Comparison of ENCODE assay signal across 14 cellular contexts in the genomic region with DNA sequence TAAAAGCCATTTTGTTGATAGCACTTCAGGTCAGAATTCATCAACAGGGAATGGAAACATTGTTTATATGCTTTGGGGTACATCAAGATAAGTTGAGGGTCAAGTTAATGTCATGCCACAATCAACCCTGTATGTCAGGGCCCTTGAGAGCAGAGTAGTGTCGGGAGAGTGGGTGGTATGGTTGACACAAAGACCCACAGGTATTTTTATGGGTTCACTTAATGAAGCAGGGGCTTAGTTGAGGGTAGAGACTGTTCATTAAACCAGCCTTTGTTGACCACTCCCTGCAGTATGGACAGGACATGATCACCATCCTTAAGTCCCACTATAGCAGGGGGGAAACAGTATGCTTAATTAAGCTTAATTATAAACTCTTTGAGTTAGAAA. TPM values are rescaled to one million over a fixed set of nuclear protein-coding genes. Genes with fewer than 3 reads are reported as not detected.
DNase-seq lines count a peak whose midpoint lies in the region; ATAC-seq and TF ChIP-seq lines count a peak whose summit lies in the region.
"Had no signal": no experiment of that assay in that cellular context is flagged by ENCODE, and none has a peak within 500 bp of the region (broad histone marks: within the 10 kb centered on the region; RNA-seq: fewer than 3 reads in every experiment).

No MANE protein-coding gene starts in this region.

- H3K36me3 ChIP-seq in SK-N-MC (ENCODE audit: insufficient read depth, low read length), result peaks cover 78% of the 10 kb centered on the region

- H3K27me3 ChIP-seq in CD4-positive, alpha-beta T cell (ENCODE audit: control insufficient read depth, insufficient read depth, low read length), result no peaks in the 10 kb centered on the region
- H3K27me3 ChIP-seq: colonic mucosa, testis had no signal

- H3K4me3 Mint-ChIP-seq in CD4-positive, alpha-beta T cell, result no peak overlapping the region
- peak overlapping the region; percentile 15 for H3K4me3 Mint-ChIP-seq in endothelial cell (ENCODE audit: unreplicated experiment)
- H3K4me3 Mint-ChIP-seq in T-cell, result no peak overlapping the region

- no peaks in the 10 kb centered on the region for H3K9me3 Mint-ChIP-seq in CD4-positive, alpha-beta T cell
- H3K9me3 Mint-ChIP-seq in endothelial cell (ENCODE audit: unreplicated experiment) (no peaks in the 10 kb centered on the region), T-cell (no peaks in the 10 kb centered on the region)

- H3K27ac Mint-ChIP-seq in CD4-positive, alpha-beta T cell, result peak overlapping the region; percentile 41
- peak overlapping the region; percentile 64 for H3K27ac Mint-ChIP-seq in endothelial cell (ENCODE audit: unreplicated experiment)
- peak overlapping the region in 1 of 2 donors; percentile 33 for H3K27ac Mint-ChIP-seq in T-cell

- peaks cover 43% of the 10 kb centered on the region for H3K4me1 Mint-ChIP-seq in CD4-positive, alpha-beta T cell (ENCODE audit: low read depth)
- H3K4me1 Mint-ChIP-seq in endothelial cell (ENCODE audit: unreplicated experiment) (peaks cover 39% of the 10 kb centered on the region), T-cell (peaks cover 27 to 42% (median 40%) of the 10 kb centered on the region in 3 donors)

- H3K4me3 ChIP-seq in SK-N-MC, result no peak overlapping the region
- H3K4me3 ChIP-seq: colonic mucosa, testis had no signal

- DNase-seq in CD4-positive, alpha-beta T cell, result no peak
- no peak for DNase-seq in SK-N-MC (ENCODE audit: low read depth, low spot score)
- DNase-seq in endothelial cell (ENCODE audit: low spot score), result no peak
- DNase-seq in NCI-H2029 treated with DMSO at 0.1 percent for 48 hours (lab: John Stamatoyannopoulos, UW), result no peak
- DNase-seq in T-cell, result no peak
- no peak for DNase-seq in NCI-H748 treated with DMSO at 0.1 percent for 48 hours (lab: John Stamatoyannopoulos, UW)
- DNase-seq: colonic mucosa, left ventricle myocardium superior, MM.1S, NCI-H2081 treated with DMSO at 0.1 percent for 48 hours, RPMI8226, testis had no signal

- H3K27ac ChIP-seq in 22Rv1 (peak overlapping the region; percentile 18; the same call in 1 of the 2 replicates), SK-N-MC (peak overlapping the region; percentile 63; the same call in 1 of the 2 replicates)
- no peak overlapping the region for H3K27ac ChIP-seq in CD4-positive, alpha-beta T cell (ENCODE audit: low read depth, low read length)
- H3K27ac ChIP-seq: colonic mucosa, epithelial cell of prostate had no signal

- POLR2A ChIA-PET in CD4-positive, alpha-beta T cell (lab: Charles Lee), result no interaction called here
- POLR2A ChIA-PET in T-cell (lab: Charles Lee), result no interaction called here

- intact Hi-C loops in CD4-positive, alpha-beta T cell (cut with DNase I, micrococcal nuclease), result loop anchor here in 1 of 2 experiments (10.0 kb wide), 1 partner anchor 1690 kb away; no protein-coding TSS in a partner anchor

- H3K9ac ChIP-seq in SK-N-MC (ENCODE audit: insufficient read length), result no peak overlapping the region

- no peak for TF ChIP-seq CTCF in 22Rv1 (IDR thresholded peaks at IDR 0.05)
- no peak for TF ChIP-seq CTCF in CD4-positive, alpha-beta T cell (IDR thresholded peaks at IDR 0.05)
- TF ChIP-seq CTCF in endothelial cell (IDR thresholded peaks at IDR 0.05; ENCODE audit: unreplicated experiment), result no peak

- no peaks in the 10 kb centered on the region for H3K9me3 ChIP-seq in CD4-positive, alpha-beta T cell (ENCODE audit: control insufficient read depth, low read length)
- H3K9me3 ChIP-seq in SK-N-MC (ENCODE audit: low read depth, low read length), result no peaks in the 10 kb centered on the region
- H3K9me3 ChIP-seq: colonic mucosa, testis had no signal

- ATAC-seq in CD4-positive, alpha-beta T cell (ENCODE audit: poor library complexity), result no peak
- no peak for ATAC-seq in T-cell (replicated peaks in 1 of 4)
- ATAC-seq: left ventricle myocardium superior had no signal

- no peaks in the 10 kb centered on the region for H3K27me3 Mint-ChIP-seq in CD4-positive, alpha-beta T cell
- peaks cover 2% of the 10 kb centered on the region for H3K27me3 Mint-ChIP-seq in endothelial cell (ENCODE audit: unreplicated experiment)
- H3K27me3 Mint-ChIP-seq in T-cell, result no peaks in the 10 kb centered on the region

- H3K36me3 Mint-ChIP-seq in CD4-positive, alpha-beta T cell (ENCODE audit: low read depth), result peaks cover 74% of the 10 kb centered on the region
- H3K36me3 Mint-ChIP-seq in endothelial cell (ENCODE audit: low read depth, unreplicated experiment) (peaks cover 49% of the 10 kb centered on the region), T-cell (peaks cover 47% of the 10 kb centered on the region)

- CTCF ChIA-PET in CD4-positive, alpha-beta T cell (lab: Charles Lee), result no interaction called here
- CTCF ChIA-PET in T-cell (lab: Charles Lee), result interaction anchor here in 1 of 2 donors (0.9 kb wide), 1 partner anchor 12 kb away, joined by 3 read pairs; no protein-coding TSS in a partner anchor

RNA-seq across cellular contexts. Expression of gene RPL37A, which starts 5.7 kb away (rescaled TPM):
- total RNA-seq in CD4-positive, alpha-beta T cell, result 1,000 to 10,000 TPM; 4,138 to 4,142 TPM
- total RNA-seq in endothelial cell (ENCODE audit: unreplicated experiment) (2,729 TPM), T-cell (1,000 to 10,000 TPM; 3,102 to 3,715 (median 3,468) TPM)
